ENCODE assay signal across 9 cellular contexts in genomic region chr16:18969050-18969854, GRCh38. TPM values are rescaled to one million over a fixed set of nuclear protein-coding genes. Genes with fewer than 3 reads are reported as not detected.
A peak's percentile ranks its signal among the peaks of the same experiment; 100 is the strongest.
DNase-seq lines count a peak whose midpoint lies in the region; ATAC-seq, FAIRE-seq and TF ChIP-seq lines count a peak whose summit lies in the region.
"Had no signal": no experiment of that assay in that cellular context is flagged by ENCODE, and none has a peak within 500 bp of the region (broad histone marks: within the 10 kb centered on the region; RNA-seq: fewer than 3 reads in every experiment).

No MANE protein-coding gene starts in this region.

- H3K4me2 ChIP-seq in PC-3 (ENCODE audit: low read length) (peak overlapping the region; percentile 89), fibroblast of lung (ENCODE audit: extremely low read depth, insufficient read depth, low read length) (peak overlapping the region; percentile 69)

- DNase-seq in D721Med (ENCODE audit: insufficient read length, low spot score) (peak; percentile 70), PC-3 (peak; percentile 78), fibroblast of lung (ENCODE audit: low read depth in 2 of 2) (peak; percentile 47 to 71)
- peak; percentile 87 to 90 for DNase-seq in activated T-cell treated with anti-CD3 and anti-CD28 coated beads, Interleukin-2, amount 50 U/mL, for 48 hours
- DNase-seq in natural killer cell treated with Interleukin-12 subunit alpha and Interleukin-12 subunit beta and Interleukin-15 and Interleukin-18, amount 100 ng/mL, for 72 hours (ENCODE audit: low spot score) = peak; percentile 88

- ATAC-seq in PC-3 (peak; percentile 94), GM19035 (IDR thresholded peaks at IDR 0.05; ENCODE audit: unreplicated experiment) (no peak)
- ATAC-seq in natural killer cell treated with Interleukin-12 subunit alpha and Interleukin-12 subunit beta and Interleukin-15 and Interleukin-18, amount 100 ng/mL, for 72 hours = peak; percentile 83 to 85
- ATAC-seq in stimulated activated memory B cell treated with anti-CD40 and anti-IgM and Interleukin-4, amounts not matched to agents 10 μg/mL and 1 μg/mL and 100 μg/mL, for 72 hours = peak; percentile 73

- no peaks in the 10 kb centered on the region for H3K27me3 ChIP-seq in PC-3 (ENCODE audit: low read length)
- no peaks in the 10 kb centered on the region for H3K27me3 ChIP-seq in fibroblast of lung (ENCODE audit: control insufficient read depth, insufficient read depth, low read length)

- peaks cover 3% of the 10 kb centered on the region for H3K27me3 Mint-ChIP-seq in IgD-negative memory B cell
- H3K27me3 Mint-ChIP-seq in natural killer cell treated with Interleukin-12 subunit alpha and Interleukin-12 subunit beta and Interleukin-15 and Interleukin-18, amount 100 ng/mL, for 72 hours = peaks cover 0 to 4% of the 10 kb centered on the region in 2 donors
- no peaks in the 10 kb centered on the region for H3K27me3 Mint-ChIP-seq in stimulated activated memory B cell treated with anti-CD40 and anti-IgM and Interleukin-4, amounts not matched to agents 10 μg/mL and 1 μg/mL and 100 μg/mL, for 72 hours

- no peak overlapping the region for H3K27ac Mint-ChIP-seq in IgD-negative memory B cell
- H3K27ac Mint-ChIP-seq in natural killer cell treated with Interleukin-12 subunit alpha and Interleukin-12 subunit beta and Interleukin-15 and Interleukin-18, amount 100 ng/mL, for 72 hours = no peak overlapping the region
- H3K27ac Mint-ChIP-seq in stimulated activated memory B cell treated with anti-CD40 and anti-IgM and Interleukin-4, amounts not matched to agents 10 μg/mL and 1 μg/mL and 100 μg/mL, for 72 hours = no peak overlapping the region

- H3K9me3 Mint-ChIP-seq in IgD-negative memory B cell = no peaks in the 10 kb centered on the region
- no peaks in the 10 kb centered on the region for H3K9me3 Mint-ChIP-seq in natural killer cell treated with Interleukin-12 subunit alpha and Interleukin-12 subunit beta and Interleukin-15 and Interleukin-18, amount 100 ng/mL, for 72 hours
- no peaks in the 10 kb centered on the region for H3K9me3 Mint-ChIP-seq in stimulated activated memory B cell treated with anti-CD40 and anti-IgM and Interleukin-4, amounts not matched to agents 10 μg/mL and 1 μg/mL and 100 μg/mL, for 72 hours

- H3K4me1 Mint-ChIP-seq in IgD-negative memory B cell = peaks cover 0 to 3% (median 3%) of the 10 kb centered on the region in 3 donors
- peaks cover 4 to 7% of the 10 kb centered on the region in 2 donors for H3K4me1 Mint-ChIP-seq in natural killer cell treated with Interleukin-12 subunit alpha and Interleukin-12 subunit beta and Interleukin-15 and Interleukin-18, amount 100 ng/mL, for 72 hours (ENCODE audit: low read depth in 2 of 2)
- peaks cover 10% of the 10 kb centered on the region for H3K4me1 Mint-ChIP-seq in stimulated activated memory B cell treated with anti-CD40 and anti-IgM and Interleukin-4, amounts not matched to agents 10 μg/mL and 1 μg/mL and 100 μg/mL, for 72 hours

- H3K9me3 ChIP-seq in PC-3 (ENCODE audit: low read length) (no peaks in the 10 kb centered on the region), fibroblast of lung (ENCODE audit: control insufficient read depth, insufficient read depth, low read depth, low read length) (no peaks in the 10 kb centered on the region)

- H3K9me2 ChIP-seq in PC-3 (replicated peaks; ENCODE audit: low read length) = no peaks in the 10 kb centered on the region

- H3K9ac ChIP-seq in PC-3 (ENCODE audit: low read length) (no peak overlapping the region; the same call in 1 of the 2 replicates), fibroblast of lung (ENCODE audit: insufficient read depth, low read length) (no peak overlapping the region)

- peak overlapping the region; percentile 84 for H2AFZ ChIP-seq in PC-3 (ENCODE audit: low read length)
- peak overlapping the region; percentile 39 for H2AFZ ChIP-seq in fibroblast of lung (ENCODE audit: low read length)

- no peaks in the 10 kb centered on the region for H3F3A ChIP-seq in PC-3 (ENCODE audit: low read length, unreplicated experiment)

- POLR2A ChIA-PET in PC-3 (lab: Charles Lee; ENCODE audit: unreplicated experiment) = no interaction called here

- peaks cover 2% of the 10 kb centered on the region for H3K36me3 Mint-ChIP-seq in IgD-negative memory B cell
- no peaks in the 10 kb centered on the region for H3K36me3 Mint-ChIP-seq in natural killer cell treated with Interleukin-12 subunit alpha and Interleukin-12 subunit beta and Interleukin-15 and Interleukin-18, amount 100 ng/mL, for 72 hours
- H3K36me3 Mint-ChIP-seq in stimulated activated memory B cell treated with anti-CD40 and anti-IgM and Interleukin-4, amounts not matched to agents 10 μg/mL and 1 μg/mL and 100 μg/mL, for 72 hours = no peaks in the 10 kb centered on the region

- H3K79me2 ChIP-seq in PC-3 (ENCODE audit: low read length) (no peaks in the 10 kb centered on the region), fibroblast of lung (ENCODE audit: control insufficient read depth, insufficient read depth, low read length) (no peaks in the 10 kb centered on the region)

- no peaks in the 10 kb centered on the region for H4K20me1 ChIP-seq in PC-3 (ENCODE audit: low read length)
- H4K20me1 ChIP-seq in fibroblast of lung (ENCODE audit: control insufficient read depth, extremely low read depth, insufficient read depth, low read length) = no peaks in the 10 kb centered on the region

- intact Hi-C loops in PC-3 (cut with micrococcal nuclease) = loop anchor here (1.0 to 10.0 kb wide), 3 partner anchors 29 to 164 kb away; partner anchors contain the start of gene ARL6IP1

- BruUV-seq in PC-3 (replicated peaks; lab: Mats Ljungman, UMichigan) = no TSS peak

- H3K36me3 ChIP-seq in PC-3 (ENCODE audit: low read depth, low read length) (no peaks in the 10 kb centered on the region), fibroblast of lung (ENCODE audit: control insufficient read depth, insufficient read depth, low read length) (no peaks in the 10 kb centered on the region)

- H3K4me3 Mint-ChIP-seq in IgD-negative memory B cell = peak overlapping the region in 3 of 4 donors; percentile 38 to 68 (median 56)
- peak overlapping the region; percentile 7 for H3K4me3 Mint-ChIP-seq in natural killer cell treated with Interleukin-12 subunit alpha and Interleukin-12 subunit beta and Interleukin-15 and Interleukin-18, amount 100 ng/mL, for 72 hours
- H3K4me3 Mint-ChIP-seq in stimulated activated memory B cell treated with anti-CD40 and anti-IgM and Interleukin-4, amounts not matched to agents 10 μg/mL and 1 μg/mL and 100 μg/mL, for 72 hours = peak overlapping the region; percentile 68

- CTCF ChIA-PET in PC-3 (lab: Charles Lee) = no interaction called here

- TF ChIP-seq CTCF in D721Med (IDR thresholded peaks at IDR 0.05; ENCODE audit: insufficient read depth, missing control alignments) (peak; percentile 97), PC-3 (conservative IDR thresholded peaks at IDR 0.05; ENCODE audit: low read depth, low read length) (peak; percentile 87), fibroblast of lung (conservative IDR thresholded peaks at IDR 0.05 in 1 of 2, IDR thresholded peaks at IDR 0.05 in 1 of 2; ENCODE audit: low read depth in 1 of 2, low read length in 2 of 2) (peak; percentile 88 to 92)

- H3K27ac ChIP-seq in PC-3 (ENCODE audit: low read length) = no peak overlapping the region
- no peak overlapping the region for H3K27ac ChIP-seq in fibroblast of lung (ENCODE audit: insufficient read depth, low read length)

- H3K4me3 ChIP-seq in PC-3 (ENCODE audit: low read length) = peak overlapping the region; percentile 65
- H3K4me3 ChIP-seq in fibroblast of lung (replicated peaks in 1 of 4; ENCODE audit: control extremely low read depth in 1 of 4, insufficient read depth in 1 of 4, low read depth in 3 of 4, low read length in 4 of 4) = peak overlapping the region; percentile 21 to 65 (median 48)

- FAIRE-seq in D721Med (lab: Jason Lieb, UNC) = no peak
- FAIRE-seq: colon had no signal

- no peaks in the 10 kb centered on the region for H3K4me1 ChIP-seq in PC-3 (ENCODE audit: insufficient read depth, low read length)
- peaks cover 2% of the 10 kb centered on the region for H3K4me1 ChIP-seq in fibroblast of lung (ENCODE audit: control insufficient read depth, extremely low read depth, insufficient read depth, low read length)

RNA-seq across cellular contexts. Expression of gene TMC7, which starts 14.5 kb away (rescaled TPM):
- polyA plus RNA-seq in IgD-negative memory B cell = not detected
- total RNA-seq in PC-3 (2014; rRNA removed) = 5.3 and 6.9 TPM in 2 replicates
- total RNA-seq in fibroblast of lung = 0.51 and 1.5 TPM in 2 replicates
- 0.18 and 0.85 TPM in 2 replicates for polyA plus RNA-seq in fibroblast of lung
- polyA plus RNA-seq in fibroblast of lung (2012) = 0.15 and 0.65 TPM in 2 replicates
- 1.9 TPM in 1 of 2 replicates, not detected in the other for polyA minus RNA-seq in fibroblast of lung (ENCODE audit: low replicate concordance)
- not detected for total RNA-seq in natural killer cell treated with Interleukin-12 subunit alpha and Interleukin-12 subunit beta and Interleukin-15 and Interleukin-18, amount 100 ng/mL, for 72 hours

RNA-seq across cellular contexts. Expression of gene SMG1, which starts 43.0 kb away (rescaled TPM):
- 17.2 TPM for polyA plus RNA-seq in IgD-negative memory B cell
- 37.6 and 44.2 TPM in 2 replicates for total RNA-seq in PC-3 (2014; rRNA removed)
- total RNA-seq in fibroblast of lung = 62.1 and 101 TPM in 2 replicates
- polyA plus RNA-seq in fibroblast of lung = 24.4 and 30.1 TPM in 2 replicates
- 10.4 and 14.8 TPM in 2 replicates for polyA plus RNA-seq in fibroblast of lung (2012)
- polyA minus RNA-seq in fibroblast of lung (ENCODE audit: low replicate concordance) = 46.4 and 65.2 TPM in 2 replicates
- 100 to 1,000 TPM; 226 to 304 TPM for total RNA-seq in natural killer cell treated with Interleukin-12 subunit alpha and Interleukin-12 subunit beta and Interleukin-15 and Interleukin-18, amount 100 ng/mL, for 72 hours

Comparison
In these comparisons a context has a peak if more than half of its experiments do, and no peak if none do; other contexts are left out.
1. H3K4me3 Mint-ChIP-seq: peak in every context shown above with its lines; median percentile 68 in stimulated activated memory B cell treated with anti-CD40 and anti-IgM and Interleukin-4, amounts not matched to agents 10 μg/mL and 1 μg/mL and 100 μg/mL, for 72 hours; 56 in IgD-negative memory B cell; 7 in natural killer cell treated with Interleukin-12 subunit alpha and Interleukin-12 subunit beta and Interleukin-15 and Interleukin-18, amount 100 ng/mL, for 72 hours.